Comparison of ENCODE assay signal across 9 cellular contexts in genomic region chr3:185933374-185933950, GRCh38. TPM values are rescaled to one million over a fixed set of nuclear protein-coding genes. Genes with fewer than 3 reads are reported as not detected.
A peak's percentile ranks its signal among the peaks of the same experiment; 100 is the strongest.
DNase-seq lines count a peak whose midpoint lies in the region; ATAC-seq and TF ChIP-seq lines count a peak whose summit lies in the region.
"Had no signal": no experiment of that assay in that cellular context is flagged by ENCODE, and none has a peak within 500 bp of the region (broad histone marks: within the 10 kb centered on the region; RNA-seq: fewer than 3 reads in every experiment).

No MANE protein-coding gene starts in this region.

- peak overlapping the region; percentile 100 for H3K27ac Mint-ChIP-seq in activated CD4-positive, alpha-beta T cell treated with anti-CD3 and anti-CD28 coated beads for 36 hours
- H3K27ac Mint-ChIP-seq in activated B cell treated with CpG ODN at 0.5 μM for 24 hours (peak overlapping the region; percentile 59), glutamatergic neuron (ENCODE audit: unreplicated experiment) (no peak overlapping the region)
- no peak overlapping the region for H3K27ac Mint-ChIP-seq in stimulated activated naive B cell treated with anti-CD40 and anti-IgM and Interleukin-4, amounts not matched to agents 10 μg/mL and 1 μg/mL and 100 μg/mL, for 72 hours

- no peaks in the 10 kb centered on the region for H3K27me3 Mint-ChIP-seq in activated CD4-positive, alpha-beta T cell treated with anti-CD3 and anti-CD28 coated beads for 36 hours
- H3K27me3 Mint-ChIP-seq in activated B cell treated with CpG ODN at 0.5 μM for 24 hours: no peaks in the 10 kb centered on the region
- peaks cover 15% of the 10 kb centered on the region for H3K27me3 Mint-ChIP-seq in glutamatergic neuron (ENCODE audit: unreplicated experiment)
- no peaks in the 10 kb centered on the region for H3K27me3 Mint-ChIP-seq in stimulated activated naive B cell treated with anti-CD40 and anti-IgM and Interleukin-4, amounts not matched to agents 10 μg/mL and 1 μg/mL and 100 μg/mL, for 72 hours

- H3K4me3 Mint-ChIP-seq in activated CD4-positive, alpha-beta T cell treated with anti-CD3 and anti-CD28 coated beads for 36 hours: peak overlapping the region; percentile 97
- peak overlapping the region; percentile 99 for H3K4me3 Mint-ChIP-seq in activated B cell treated with CpG ODN at 0.5 μM for 24 hours
- peak overlapping the region; percentile 99 for H3K4me3 Mint-ChIP-seq in glutamatergic neuron (ENCODE audit: unreplicated experiment)
- peak overlapping the region; percentile 95 to 100 for H3K4me3 Mint-ChIP-seq in stimulated activated naive B cell treated with anti-CD40 and anti-IgM and Interleukin-4, amounts not matched to agents 10 μg/mL and 1 μg/mL and 100 μg/mL, for 72 hours

- H3K9me3 Mint-ChIP-seq in activated CD4-positive, alpha-beta T cell treated with anti-CD3 and anti-CD28 coated beads for 36 hours (ENCODE audit: low read depth): peaks cover 3% of the 10 kb centered on the region
- H3K9me3 Mint-ChIP-seq in activated B cell treated with CpG ODN at 0.5 μM for 24 hours (no peaks in the 10 kb centered on the region), glutamatergic neuron (ENCODE audit: unreplicated experiment) (peaks cover 18% of the 10 kb centered on the region)
- peaks cover 0 to 3% of the 10 kb centered on the region in 2 donors for H3K9me3 Mint-ChIP-seq in stimulated activated naive B cell treated with anti-CD40 and anti-IgM and Interleukin-4, amounts not matched to agents 10 μg/mL and 1 μg/mL and 100 μg/mL, for 72 hours

- H3K4me1 Mint-ChIP-seq in activated CD4-positive, alpha-beta T cell treated with anti-CD3 and anti-CD28 coated beads for 36 hours: peaks cover 61% of the 10 kb centered on the region
- peaks cover 83% of the 10 kb centered on the region for H3K4me1 Mint-ChIP-seq in activated B cell treated with CpG ODN at 0.5 μM for 24 hours
- peaks cover 60% of the 10 kb centered on the region for H3K4me1 Mint-ChIP-seq in glutamatergic neuron (ENCODE audit: low read depth, unreplicated experiment)
- H3K4me1 Mint-ChIP-seq in stimulated activated naive B cell treated with anti-CD40 and anti-IgM and Interleukin-4, amounts not matched to agents 10 μg/mL and 1 μg/mL and 100 μg/mL, for 72 hours: peaks cover 41 to 81% of the 10 kb centered on the region in 2 donors

- no peak for DNase-seq in activated CD4-positive, alpha-beta T cell treated with anti-CD3 and anti-CD28 coated beads for 36 hours
- no peak for DNase-seq in activated CD4-positive, alpha-beta T cell treated with anti-CD3 and anti-CD28 coated beads, Interleukin-2, amount 50 U/mL, for 4 hours
- DNase-seq in activated B cell treated with CpG ODN at 0.5 μM for 24 hours (no peak), glutamatergic neuron (no peak), kidney tubule cell (ENCODE audit: low spot score) (no peak), NCI-H2081 treated with DMSO at 0.1 percent for 48 hours (lab: John Stamatoyannopoulos, UW) (no peak)
- no peak for DNase-seq in stimulated activated naive B cell treated with anti-CD40 and anti-IgM and Interleukin-4, amounts not matched to agents 10 μg/mL and 1 μg/mL and 100 μg/mL, for 72 hours
- DNase-seq: NCI-H1105 had no signal

- CTCF ChIA-PET in activated CD4-positive, alpha-beta T cell treated with anti-CD3 and anti-CD28 coated beads for 36 hours (lab: Charles Lee): interaction anchor here (0.6 to 3.3 kb wide), 3 partner anchors 10 to 1812 kb away, joined by 3 to 23 read pairs (median 9); no protein-coding TSS in a partner anchor
- CTCF ChIA-PET in activated B cell treated with CpG ODN at 0.5 μM for 24 hours (lab: Charles Lee): interaction anchor here (1.2 to 3.6 kb wide), 2 partner anchors 10 to 12 kb away, joined by 3 to 25 read pairs; no protein-coding TSS in a partner anchor

- no peak for ATAC-seq in activated CD4-positive, alpha-beta T cell treated with anti-CD3 and anti-CD28 coated beads for 36 hours
- no peak for ATAC-seq in activated B cell treated with CpG ODN at 0.5 μM for 24 hours (ENCODE audit: low read depth)
- ATAC-seq in stimulated activated naive B cell treated with anti-CD40 and anti-IgM and Interleukin-4, amounts not matched to agents 10 μg/mL and 1 μg/mL and 100 μg/mL, for 72 hours (replicated peaks): no peak
- no peak for ATAC-seq in HG03565 (IDR thresholded peaks at IDR 0.05; ENCODE audit: unreplicated experiment)

- H3K36me3 Mint-ChIP-seq in activated CD4-positive, alpha-beta T cell treated with anti-CD3 and anti-CD28 coated beads for 36 hours (ENCODE audit: low read depth): peaks cover 96% of the 10 kb centered on the region
- H3K36me3 Mint-ChIP-seq in activated B cell treated with CpG ODN at 0.5 μM for 24 hours (ENCODE audit: low read depth): peaks cover 78% of the 10 kb centered on the region
- H3K36me3 Mint-ChIP-seq in glutamatergic neuron (ENCODE audit: unreplicated experiment): peaks cover 5% of the 10 kb centered on the region
- H3K36me3 Mint-ChIP-seq in stimulated activated naive B cell treated with anti-CD40 and anti-IgM and Interleukin-4, amounts not matched to agents 10 μg/mL and 1 μg/mL and 100 μg/mL, for 72 hours: peaks cover 33 to 65% of the 10 kb centered on the region in 2 donors

- no peak for TF ChIP-seq CTCF in activated B cell treated with CpG ODN at 0.5 μM for 24 hours (IDR thresholded peaks at IDR 0.05)
- no peak for TF ChIP-seq CTCF in glutamatergic neuron (IDR thresholded peaks at IDR 0.05; ENCODE audit: partially characterized antibody, unreplicated experiment)

- POLR2A ChIA-PET in activated CD4-positive, alpha-beta T cell treated with anti-CD3 and anti-CD28 coated beads for 36 hours (lab: Charles Lee): interaction anchor here (0.7 to 1.4 kb wide), 3 partner anchors 10 to 69 kb away, joined by 3 to 7 read pairs (median 6); no protein-coding TSS in a partner anchor
- POLR2A ChIA-PET in activated B cell treated with CpG ODN at 0.5 μM for 24 hours (lab: Charles Lee): no interaction called here

- intact Hi-C loops in activated CD4-positive, alpha-beta T cell treated with anti-CD3 and anti-CD28 coated beads for 36 hours (cut with DNase I, micrococcal nuclease): loop anchor here (2.0 to 10.0 kb wide), 2 partner anchors 853 to 1599 kb away; partner anchors contain the start of gene FAM131A (in 1 of the 2)
- intact Hi-C loops in activated B cell treated with CpG ODN at 0.5 μM for 24 hours (cut with micrococcal nuclease): loop anchor here (2.0 to 10.0 kb wide), 2 partner anchors 15 to 1091 kb away; no protein-coding TSS in a partner anchor

RNA-seq across cellular contexts. Expression of gene TRA2B, which starts 4.4 kb away (rescaled TPM):
- 100 to 1,000 TPM; 228 to 344 TPM for total RNA-seq in activated CD4-positive, alpha-beta T cell treated with anti-CD3 and anti-CD28 coated beads for 36 hours
- 213 and 219 TPM in 2 replicates for total RNA-seq in activated B cell treated with CpG ODN at 0.5 μM for 24 hours
- 160 TPM for total RNA-seq in glutamatergic neuron (ENCODE audit: unreplicated experiment)

Comparison
In these comparisons a context has a peak if more than half of its experiments do, and no peak if none do; other contexts are left out.
1. H3K27ac Mint-ChIP-seq: peak in activated CD4-positive, alpha-beta T cell treated with anti-CD3 and anti-CD28 coated beads for 36 hours (single experiment) and activated B cell treated with CpG ODN at 0.5 μM for 24 hours (single experiment); none in glutamatergic neuron (single experiment) and stimulated activated naive B cell treated with anti-CD40 and anti-IgM and Interleukin-4, amounts not matched to agents 10 μg/mL and 1 μg/mL and 100 μg/mL, for 72 hours (single experiment).
2. Peak in every context shown above with its lines, with median percentiles within 50 percentile points of each other: H3K4me3 Mint-ChIP-seq.